Comparison of ENCODE assay signal across 9 cellular contexts in the genomic region with DNA sequence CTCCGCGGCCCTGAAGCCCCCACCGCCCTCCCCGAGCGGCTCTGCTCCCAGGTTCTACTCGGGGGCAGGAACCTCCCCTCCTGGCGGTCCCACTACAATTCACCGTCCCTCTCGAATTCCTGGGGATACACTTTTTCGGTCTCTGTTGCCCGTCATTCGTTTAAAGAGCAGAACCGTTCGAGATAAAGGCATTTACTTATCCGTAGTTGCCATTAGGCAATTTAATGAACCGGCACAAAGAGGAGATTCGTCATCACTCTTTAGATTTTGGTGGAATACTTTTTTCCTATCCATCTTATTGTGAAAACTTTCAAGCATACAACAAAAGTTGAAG. TPM values are rescaled to one million over a fixed set of nuclear protein-coding genes. Genes with fewer than 3 reads are reported as not detected.
DNase-seq lines count a peak whose midpoint lies in the region; ATAC-seq and TF ChIP-seq lines count a peak whose summit lies in the region.
"Had no signal": no experiment of that assay in that cellular context is flagged by ENCODE, and none has a peak within 500 bp of the region (broad histone marks: within the 10 kb centered on the region; RNA-seq: fewer than 3 reads in every experiment).

No MANE protein-coding gene starts in this region.

- TF ChIP-seq CTCF in OCI-LY3 (IDR thresholded peaks at IDR 0.05; ENCODE audit: low read depth, low read length), result no peak
- no peak for TF ChIP-seq CTCF in epithelial cell of proximal tubule (conservative IDR thresholded peaks at IDR 0.05; ENCODE audit: low read depth, low read length)
- TF ChIP-seq CTCF in prostate gland (IDR thresholded peaks at IDR 0.05), result no peak

- H3K36me3 ChIP-seq in GM23248 (ENCODE audit: low read depth), result no peaks in the 10 kb centered on the region
- no peaks in the 10 kb centered on the region for H3K36me3 ChIP-seq in OCI-LY3 (replicated peaks; ENCODE audit: low read depth, low read length)
- no peaks in the 10 kb centered on the region for H3K36me3 ChIP-seq in prostate gland

- intact Hi-C loops in prostate gland (cut with DNase I), result loop anchor here (5.0 to 10.0 kb wide), 3 partner anchors 371 to 641 kb away; no protein-coding TSS in a partner anchor

- H3K4me2 ChIP-seq in GM23248 (ENCODE audit: unreplicated experiment) (peak overlapping the region; percentile 72), OCI-LY3 (ENCODE audit: low read length) (peak overlapping the region; percentile 93)

- no peaks in the 10 kb centered on the region for H3K9me2 ChIP-seq in GM23248 (ENCODE audit: insufficient read depth)

- no peaks in the 10 kb centered on the region for H3F3A ChIP-seq in GM23248 (ENCODE audit: insufficient read depth)

- no peak for ATAC-seq in HG02571 (IDR thresholded peaks at IDR 0.05; ENCODE audit: unreplicated experiment)

- H3K9ac ChIP-seq in GM23248 (no peak overlapping the region), OCI-LY3 (ENCODE audit: low read length) (peak overlapping the region; percentile 79)

- H3K27ac ChIP-seq in GM23248 (no peak overlapping the region), OCI-LY3 (ENCODE audit: low read length) (no peak overlapping the region), prostate gland (peak overlapping the region; percentile 80 to 81)

- H3K9me3 ChIP-seq in GM23248 (ENCODE audit: low read depth), result no peaks in the 10 kb centered on the region
- H3K9me3 ChIP-seq in OCI-LY3 (ENCODE audit: insufficient read depth, low read length), result no peaks in the 10 kb centered on the region
- H3K9me3 ChIP-seq in prostate gland, result no peaks in the 10 kb centered on the region

- H3K4me3 ChIP-seq in GM23248 (peak overlapping the region; percentile 67), OCI-LY3 (ENCODE audit: low read length) (peak overlapping the region; percentile 98), epithelial cell of proximal tubule (ENCODE audit: low read depth, low read length) (peak overlapping the region; percentile 83), prostate gland (peak overlapping the region; percentile 57 to 62)

- DNase-seq in GM23248 (peak; percentile 34), epithelial cell of proximal tubule (ENCODE audit: low read depth) (no peak), prostate gland (ENCODE audit: low spot score) (no peak), A172 (ENCODE audit: low spot score) (no peak), SHP77 (lab: John Stamatoyannopoulos, UW) (no peak), SIG-M5 treated with dmso at 0.1 percent for 504 hours (lab: John Stamatoyannopoulos, UW; ENCODE audit: unreplicated experiment) (no peak)
- DNase-seq: hippocampal formation had no signal

- H3K4me1 ChIP-seq in GM23248 (ENCODE audit: insufficient read depth), result no peaks in the 10 kb centered on the region
- H3K4me1 ChIP-seq in OCI-LY3 (ENCODE audit: low read length), result peaks cover 16% of the 10 kb centered on the region
- no peaks in the 10 kb centered on the region for H3K4me1 ChIP-seq in prostate gland (replicated peaks)

- no peaks in the 10 kb centered on the region for H4K20me1 ChIP-seq in GM23248 (ENCODE audit: insufficient read depth)
- peaks cover 10% of the 10 kb centered on the region; the same call in 1 of the 2 replicates for H4K20me1 ChIP-seq in OCI-LY3 (ENCODE audit: insufficient read depth, low read length)

- no peak for TF ChIP-seq POLR2A in prostate gland (IDR thresholded peaks at IDR 0.05)

- H2AFZ ChIP-seq in GM23248 (peak overlapping the region; percentile 74; the same call in 1 of the 2 replicates), OCI-LY3 (ENCODE audit: low read depth, low read length) (peak overlapping the region; percentile 56; the same call in 1 of the 2 replicates)

- H3K79me2 ChIP-seq in GM23248 (ENCODE audit: insufficient read depth) (no peaks in the 10 kb centered on the region), OCI-LY3 (ENCODE audit: low read length) (peaks cover 21% of the 10 kb centered on the region)

- WGBS in GM23248 (ENCODE audit: low coverage in 1 of 2, low lambda C conversion rate in 2 of 2, missing lambda C conversion rate in 2 of 2), 2 experiments, result 8 to 11% methylated on average over 12 to 16 of the region's 17 CpGs
- WGBS in prostate gland, result 3% methylated on average over 14 of the region's 17 CpGs

- in situ Hi-C loops in GM23248 (cut with MboI), result no loop called here

- H3K27me3 ChIP-seq in GM23248 (replicated peaks; ENCODE audit: insufficient read depth) (peaks cover 51% of the 10 kb centered on the region), OCI-LY3 (ENCODE audit: low read depth, low read length) (no peaks in the 10 kb centered on the region; the same call in 1 of the 2 replicates), prostate gland (replicated peaks; ENCODE audit: insufficient read depth) (no peaks in the 10 kb centered on the region)

RNA-seq across cellular contexts. Expression of a gene that starts 1.1 kb away (rescaled TPM):
- 1.4 and 2.8 TPM in 2 replicates for total RNA-seq in GM23248 (2014; rRNA removed; shearing (Covaris generic))
- polyA plus RNA-seq in GM23248 (2016; fragmentation: Nextera tagmentation; extraction: Ambion mirVana), result 0.54 and 0.82 TPM in 2 replicates
- total RNA-seq in epithelial cell of proximal tubule (679 and 1,068 TPM in 2 replicates), prostate gland (100 to 1,000 TPM in 1 of 2 donors, 10 to 100 TPM in 1; 59.4 to 336 TPM)
- 20.4 and 26.9 TPM in 2 replicates for total RNA-seq in A172 (2014; rRNA removed; shearing (Covaris generic))

RNA-seq across cellular contexts. Expression of a gene that starts 52.3 kb away (rescaled TPM):
- total RNA-seq in GM23248 (2014; rRNA removed; shearing (Covaris generic)), result 20.9 and 30.4 TPM in 2 replicates
- polyA plus RNA-seq in GM23248 (2016; fragmentation: Nextera tagmentation; extraction: Ambion mirVana), result 40.4 and 42.5 TPM in 2 replicates
- total RNA-seq in epithelial cell of proximal tubule (7.7 and 15.0 TPM in 2 replicates), prostate gland (10 to 100 TPM in 1 of 2 donors, 1 to 10 TPM in 1; 5.7 to 12.3 TPM)
- total RNA-seq in A172 (2014; rRNA removed; shearing (Covaris generic)), result 19.3 and 38.9 TPM in 2 replicates

Comparison
In these comparisons a context has a peak if more than half of its experiments do, and no peak if none do; other contexts are left out.
1. H3K27ac ChIP-seq: peak in prostate gland (2 of 2); none in GM23248 (single experiment) and OCI-LY3 (single experiment).
2. Peak in every context shown above with its lines, with median percentiles within 50 percentile points of each other: H3K4me3 ChIP-seq.